9 cellular contexts compared by ENCODE assay signal in the genomic region with DNA sequence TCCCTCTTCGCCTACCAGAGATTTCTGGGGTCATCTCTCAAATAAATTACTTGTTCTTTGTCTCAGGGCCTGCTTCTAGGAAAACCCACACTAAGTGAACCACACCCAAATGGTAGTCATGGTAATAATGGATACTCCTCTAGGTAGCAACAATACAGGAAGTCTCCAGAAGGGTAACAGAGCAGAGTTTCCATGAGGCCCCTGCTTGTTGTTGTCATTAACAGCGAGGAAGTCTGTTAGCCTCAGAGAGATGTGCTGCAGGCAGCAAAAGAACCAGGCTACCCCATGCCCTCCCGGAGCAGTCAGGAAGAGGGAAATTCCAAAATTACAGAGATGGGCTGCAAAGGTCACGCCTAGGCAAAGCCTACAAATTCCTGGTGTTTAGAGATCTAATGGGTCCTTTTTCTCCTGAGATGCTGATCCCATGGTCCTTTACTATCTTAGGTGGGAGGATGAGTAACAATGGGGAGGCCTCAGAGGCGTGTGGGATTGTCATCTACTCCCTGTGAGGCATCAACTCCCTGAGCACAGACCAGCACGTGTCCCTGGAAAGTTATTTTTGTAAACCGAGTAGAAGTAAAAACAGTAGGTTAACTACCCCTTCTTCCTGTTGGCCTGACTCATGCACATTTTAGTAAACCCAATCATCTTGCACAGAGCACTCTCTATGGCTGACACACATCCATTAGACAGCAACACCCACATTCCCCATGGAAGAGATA. TPM values are rescaled to one million over a fixed set of nuclear protein-coding genes. Genes with fewer than 3 reads are reported as not detected.
DNase-seq lines count a peak whose midpoint lies in the region; ATAC-seq and TF ChIP-seq lines count a peak whose summit lies in the region.
"Had no signal": no experiment of that assay in that cellular context is flagged by ENCODE, and none has a peak within 500 bp of the region (broad histone marks: within the 10 kb centered on the region; RNA-seq: fewer than 3 reads in every experiment).

No MANE protein-coding gene starts in this region.

- H3K9me3 ChIP-seq in tibial artery (peaks cover 0 to 5% (median 4%) of the 10 kb centered on the region in 3 donors), upper lobe of left lung (no peaks in the 10 kb centered on the region), esophagus squamous epithelium (peaks cover 0 to 6% (median 6%) of the 10 kb centered on the region in 3 donors)

- intact Hi-C loops in tibial artery (cut with DNase I; ENCODE audit: low total_unique reads) (no loop called here), esophagus squamous epithelium (cut with DNase I) (no loop called here)

- H3K27ac ChIP-seq in tibial artery = no peak overlapping the region
- no peak overlapping the region for H3K27ac ChIP-seq in upper lobe of left lung
- no peak overlapping the region for H3K27ac ChIP-seq in esophagus squamous epithelium

- WGBS in upper lobe of left lung, 2 donors = 57 to 70% methylated on average over 7 of the region's 7 CpGs
- 36 to 48% methylated on average over 7 of the region's 7 CpGs for WGBS in esophagus squamous epithelium, 2 donors

- H3K4me1 ChIP-seq in tibial artery (no peaks in the 10 kb centered on the region), upper lobe of left lung (peaks cover 0 to 3% (median 0%) of the 10 kb centered on the region in 4 donors), esophagus squamous epithelium (no peaks in the 10 kb centered on the region)

- no peaks in the 10 kb centered on the region for H3K36me3 ChIP-seq in tibial artery
- H3K36me3 ChIP-seq in upper lobe of left lung = no peaks in the 10 kb centered on the region
- no peaks in the 10 kb centered on the region for H3K36me3 ChIP-seq in esophagus squamous epithelium

- H3K4me3 Mint-ChIP-seq in activated naive CD8-positive, alpha-beta T cell treated with anti-CD3 and anti-CD28 coated beads for 36 hours = peak overlapping the region; percentile 6
- no peak overlapping the region for H3K4me3 Mint-ChIP-seq in nephron progenitor cell

- H3K27me3 ChIP-seq in tibial artery = no peaks in the 10 kb centered on the region
- H3K27me3 ChIP-seq in upper lobe of left lung = no peaks in the 10 kb centered on the region
- no peaks in the 10 kb centered on the region for H3K27me3 ChIP-seq in esophagus squamous epithelium

- H3K9me3 Mint-ChIP-seq in activated naive CD8-positive, alpha-beta T cell treated with anti-CD3 and anti-CD28 coated beads for 36 hours = peaks cover 13% of the 10 kb centered on the region
- peaks cover 44% of the 10 kb centered on the region for H3K9me3 Mint-ChIP-seq in nephron progenitor cell

- TF ChIP-seq POLR2A in upper lobe of left lung (IDR thresholded peaks at IDR 0.05) (no peak), esophagus squamous epithelium (IDR thresholded peaks at IDR 0.05) (no peak)

- no peak for TF ChIP-seq CTCF in nephron progenitor cell (IDR thresholded peaks at IDR 0.05)
- no peak for TF ChIP-seq CTCF in tibial artery (IDR thresholded peaks at IDR 0.05)
- no peak for TF ChIP-seq CTCF in upper lobe of left lung (IDR thresholded peaks at IDR 0.05)
- no peak for TF ChIP-seq CTCF in esophagus squamous epithelium (IDR thresholded peaks at IDR 0.05)

- no peak for ATAC-seq in upper lobe of left lung (ENCODE audit: low FRiP score in 2 of 2)

- peak overlapping the region; percentile 95 for H3K27ac Mint-ChIP-seq in activated naive CD8-positive, alpha-beta T cell treated with anti-CD3 and anti-CD28 coated beads for 36 hours
- peak overlapping the region; percentile 85 for H3K27ac Mint-ChIP-seq in nephron progenitor cell

- peaks cover 22% of the 10 kb centered on the region for H3K36me3 Mint-ChIP-seq in activated naive CD8-positive, alpha-beta T cell treated with anti-CD3 and anti-CD28 coated beads for 36 hours
- H3K36me3 Mint-ChIP-seq in nephron progenitor cell (ENCODE audit: low read depth) = peaks cover 77% of the 10 kb centered on the region

- no peak overlapping the region for H3K4me3 ChIP-seq in tibial artery
- no peak overlapping the region for H3K4me3 ChIP-seq in upper lobe of left lung
- H3K4me3 ChIP-seq in esophagus squamous epithelium = no peak overlapping the region

- TF ChIP-seq EP300 in upper lobe of left lung (IDR thresholded peaks at IDR 0.05) = no peak

- DNase-seq in DMS153 treated with DMSO at 0.1 percent for 48 hours (lab: John Stamatoyannopoulos, UW; ENCODE audit: unreplicated experiment) (peak; percentile 11), RKO (ENCODE audit: low spot score) (peak; percentile 58), nephron progenitor cell (no peak), NCI-H2227 (lab: John Stamatoyannopoulos, UW; ENCODE audit: unreplicated experiment) (no peak), tibial artery (no peak), upper lobe of left lung (no peak), esophagus squamous epithelium (lab: John Stamatoyannopoulos, UW) (no peak)
- peak; percentile 61 for DNase-seq in activated naive CD8-positive, alpha-beta T cell treated with anti-CD3 and anti-CD28 coated beads for 36 hours
- DNase-seq: NCI-H2029 treated with DMSO at 0.1 percent for 48 hours had no signal

- peaks cover 3% of the 10 kb centered on the region for H3K27me3 Mint-ChIP-seq in activated naive CD8-positive, alpha-beta T cell treated with anti-CD3 and anti-CD28 coated beads for 36 hours
- H3K27me3 Mint-ChIP-seq in nephron progenitor cell (ENCODE audit: low read depth, poor library complexity) = peaks cover 10% of the 10 kb centered on the region

- peaks cover 35% of the 10 kb centered on the region for H3K4me1 Mint-ChIP-seq in activated naive CD8-positive, alpha-beta T cell treated with anti-CD3 and anti-CD28 coated beads for 36 hours
- peaks cover 29% of the 10 kb centered on the region for H3K4me1 Mint-ChIP-seq in nephron progenitor cell

RNA-seq across cellular contexts. Expression of gene ISM1, which starts 10.1 kb away (rescaled TPM):
- 1 to 10 TPM; 3.2 to 3.4 TPM for total RNA-seq in activated naive CD8-positive, alpha-beta T cell treated with anti-CD3 and anti-CD28 coated beads for 36 hours
- total RNA-seq in upper lobe of left lung = 1 to 10 TPM in 5 of 6 donors, not detected in 1; 2.2 to 7.4 (median 2.3) TPM
- total RNA-seq in esophagus squamous epithelium = 10 to 100 TPM in 1 of 4 donors, 1 to 10 TPM in 3; 2.3 to 17.5 (median 4.4) TPM

Comparison
In these comparisons a context has a peak if more than half of its experiments do, and no peak if none do; other contexts are left out.
1. DNase-seq: peak in DMS153 treated with DMSO at 0.1 percent for 48 hours (single experiment), RKO (single experiment) and activated naive CD8-positive, alpha-beta T cell treated with anti-CD3 and anti-CD28 coated beads for 36 hours (single experiment); none in nephron progenitor cell (single experiment), NCI-H2227 (single experiment), tibial artery (0 of 2), upper lobe of left lung (0 of 2) and esophagus squamous epithelium (single experiment).